ENCODE assay signal across 25 cellular contexts in genomic region chr10:110625951-110626855, GRCh38.
"Had no signal": no experiment of that assay in that cellular context is flagged by ENCODE, and none has a peak within 500 bp of the region (broad histone marks: within the 10 kb centered on the region; RNA-seq: fewer than 3 reads in every experiment).

No MANE protein-coding gene starts in this region.

- DNase-seq: Karpas-422, KG1, MG63, NCI-H1092, NCI-H1105 treated with DMSO at 0.1 percent for 48 hours, NCI-H1417 treated with DMSO at 0.1 percent for 48 hours, NCI-H146, NCI-H1694 treated with DMSO at 0.1 percent for 48 hours, NCI-H1930, NCI-H2081 treated with DMSO at 0.1 percent for 48 hours, NCI-H2171, NCI-H226, NCI-H446, NCI-H510A, NCI-H69, NCI-H774, PC-9, Right ventricle myocardium superior, RPMI8226, SIG-M5, SK-N-SH, SW 1271 had no signal

- H3K27ac ChIP-seq: HL-60, PC-9 had no signal

- FAIRE-seq: HTR-8/SVneo, RCC 7860 had no signal

- H2AFZ ChIP-seq: PC-9 had no signal

- H3K4me3 ChIP-seq: MG63, PC-9 had no signal

- H3K4me2 ChIP-seq: PC-9, SK-N-SH had no signal

- H3K9ac ChIP-seq: SK-N-SH had no signal

- H3K27me3 ChIP-seq: MG63 had no signal

- H3K9me3 ChIP-seq: MG63, SK-N-SH had no signal

- H3K36me3 ChIP-seq: MG63 had no signal
